1 cellular context compared by ENCODE assay signal in genomic region chr19:3633559-3633988, GRCh38.
TF ChIP-seq lines count a peak whose summit lies in the region.

No MANE protein-coding gene starts in this region.

TF ChIP-seq in HepG2, 621 proteins besides CTCF, POLR2A, EP300 and RAD21:
- no peak for TF ChIP-seq ZNF552 (CRISPR knock-in tag; IDR thresholded peaks at IDR 0.05; ENCODE audit: borderline replicate concordance)
